Comparison of ENCODE assay signal across 1 cellular context in the genomic region with DNA sequence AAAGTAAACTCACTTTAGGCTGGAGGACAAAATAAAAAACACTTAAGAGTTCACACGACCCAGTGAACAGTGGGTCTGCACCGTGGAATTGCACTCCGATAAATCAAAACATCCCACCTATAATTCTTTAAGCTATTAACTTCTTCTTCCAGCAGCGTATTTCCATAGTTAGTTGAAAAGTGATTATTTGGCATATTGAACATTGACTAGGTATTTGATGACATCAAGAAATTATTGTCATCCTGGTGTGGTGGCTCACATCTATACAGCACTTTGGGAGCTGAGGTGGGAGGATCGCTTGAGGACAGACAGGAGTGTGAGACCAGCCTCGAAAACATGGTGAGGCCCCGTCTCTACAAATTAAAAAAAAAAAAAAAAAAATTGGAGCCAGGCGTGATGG.
TF ChIP-seq lines count a peak whose summit lies in the region.

No MANE protein-coding gene starts in this region.

TF ChIP-seq in IMR-90, 13 proteins besides CTCF, POLR2A, EP300 and RAD21:
- TF ChIP-seq, protein P1, sequence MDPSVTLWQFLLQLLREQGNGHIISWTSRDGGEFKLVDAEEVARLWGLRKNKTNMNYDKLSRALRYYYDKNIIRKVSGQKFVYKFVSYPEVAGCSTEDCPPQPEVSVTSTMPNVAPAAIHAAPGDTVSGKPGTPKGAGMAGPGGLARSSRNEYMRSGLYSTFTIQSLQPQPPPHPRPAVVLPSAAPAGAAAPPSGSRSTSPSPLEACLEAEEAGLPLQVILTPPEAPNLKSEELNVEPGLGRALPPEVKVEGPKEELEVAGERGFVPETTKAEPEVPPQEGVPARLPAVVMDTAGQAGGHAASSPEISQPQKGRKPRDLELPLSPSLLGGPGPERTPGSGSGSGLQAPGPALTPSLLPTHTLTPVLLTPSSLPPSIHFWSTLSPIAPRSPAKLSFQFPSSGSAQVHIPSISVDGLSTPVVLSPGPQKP (IDR thresholded peaks at IDR 0.05; ENCODE audit: borderline replicate concordance, low read depth, low read length) = no peak
- no peak for TF ChIP-seq FOS (IDR thresholded peaks at IDR 0.05; ENCODE audit: low read depth, low read length)
- TF ChIP-seq BHLHE40 (IDR thresholded peaks at IDR 0.05; ENCODE audit: low read depth, low read length) = no peak
- TF ChIP-seq NFE2L2 (IDR thresholded peaks at IDR 0.05; ENCODE audit: low read depth, low read length) = no peak
- no peak for TF ChIP-seq CHD1 (IDR thresholded peaks at IDR 0.05; ENCODE audit: low read depth, low read length)
- TF ChIP-seq MXI1 (IDR thresholded peaks at IDR 0.05; ENCODE audit: borderline replicate concordance, low read depth, low read length) = no peak
